Comparison of ENCODE assay signal across 16 cellular contexts in genomic region chr7:134820778-134821177, GRCh38. TPM values are rescaled to one million over a fixed set of nuclear protein-coding genes. Genes with fewer than 3 reads are reported as not detected.
"Had no signal": no experiment of that assay in that cellular context is flagged by ENCODE, and none has a peak within 500 bp of the region (broad histone marks: within the 10 kb centered on the region; RNA-seq: fewer than 3 reads in every experiment).

No MANE protein-coding gene starts in this region.

- DNase-seq: activated CD8-positive, alpha-beta memory T cell treated with anti-CD3 and anti-CD28 coated beads for 24 hours; activated CD8-positive, alpha-beta memory T cell treated with anti-CD3 and anti-CD28 coated beads, Interleukin-2, amount 50 U/mL, for 48 hours; activated effector memory CD4-positive, alpha-beta T cell treated with anti-CD3 and anti-CD28 coated beads, Interleukin-2, amount 50 U/mL, for 16 hours; activated T-cell treated with anti-CD3 and anti-CD28 coated beads, Interleukin-2, amount 50 U/mL, for 72 hours; amniotic stem cell; head of caudate nucleus; left ventricle myocardium superior; naive thymus-derived CD8-positive, alpha-beta T cell; pancreas; right lobe of liver; stimulated activated naive B cell treated with anti-CD40 and anti-IgM and Interleukin-4, amounts not matched to agents 10 μg/mL and 1 μg/mL and 100 μg/mL, for 72 hours; uterus had no signal

- H3K4me3 ChIP-seq: cardiac muscle cell, pancreas, right lobe of liver, tibial nerve, uterus had no signal

- H3K36me3 ChIP-seq: cardiac muscle cell, pancreas, right lobe of liver, tibial nerve, uterus had no signal

- H3K27ac ChIP-seq: cardiac muscle cell, pancreas, right lobe of liver, tibial nerve had no signal

- H3K4me1 ChIP-seq: pancreas, right lobe of liver had no signal

- H3K27me3 ChIP-seq: cardiac muscle cell, pancreas, right lobe of liver, tibial nerve, uterus had no signal

- H3K9me3 ChIP-seq: pancreas, right lobe of liver, tibial nerve, uterus had no signal

- ATAC-seq: activated CD4-positive, CD25-positive, alpha-beta regulatory T cell treated with anti-CD3 and anti-CD28 coated beads, Interleukin-2, amount 50 U/mL, for 24 hours; activated naive CD4-positive, alpha-beta T cell treated with anti-CD3 and anti-CD28 coated beads, Interleukin-2, amount 50 U/mL, for 72 hours; activated T-cell treated with anti-CD3 and anti-CD28 coated beads, Interleukin-2, amount 50 U/mL, for 72 hours; left ventricle myocardium superior; naive thymus-derived CD8-positive, alpha-beta T cell; pancreas; right lobe of liver; stimulated activated naive B cell treated with anti-CD40 and anti-IgM and Interleukin-4, amounts not matched to agents 10 μg/mL and 1 μg/mL and 100 μg/mL, for 72 hours had no signal

RNA-seq across cellular contexts. Expression of gene CALD1, which starts 41.3 kb away (rescaled TPM):
- total RNA-seq: naive thymus-derived CD8-positive, alpha-beta T cell had no signal
